20 cellular contexts compared by ENCODE assay signal in the genomic region with DNA sequence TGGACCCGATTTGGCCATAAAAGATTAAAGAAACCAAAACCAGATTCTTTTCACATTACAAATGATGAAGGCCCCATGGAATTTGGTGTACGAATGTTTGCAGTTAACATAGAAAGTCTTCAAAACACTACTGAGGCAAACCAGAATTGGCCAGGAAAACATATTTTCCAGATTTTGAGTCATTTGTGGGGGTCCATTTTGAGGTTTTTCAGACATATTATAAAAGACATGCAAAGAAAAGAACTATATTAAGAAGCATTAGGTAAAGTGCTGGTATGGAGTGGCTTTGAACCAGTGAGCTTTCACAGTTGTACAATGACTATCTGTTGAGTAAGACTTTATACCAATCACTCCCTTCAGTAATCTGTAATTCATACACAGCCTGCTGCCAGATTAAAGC.
"Had no signal": no experiment of that assay in that cellular context is flagged by ENCODE, and none has a peak within 500 bp of the region (broad histone marks: within the 10 kb centered on the region; RNA-seq: fewer than 3 reads in every experiment).

No MANE protein-coding gene starts in this region.

- H3K4me1 Mint-ChIP-seq: activated B cell treated with CpG ODN at 0.5 μM for 24 hours; activated CD4-positive, alpha-beta T cell treated with anti-CD3 and anti-CD28 coated beads, Interleukin-2, amount 10 ng/mL, durations not matched to agents 7 days and 5 days; activated naive CD4-positive, alpha-beta T cell treated with anti-CD3 and anti-CD28 coated beads, Interleukin-2, amount 50 U/mL, for 24 hours; activated T-helper 17 cell treated with anti-CD3 and anti-CD28 coated beads, Interleukin-2, amount 50 U/mL, for 72 hours; endodermal cell; naive thymus-derived CD8-positive, alpha-beta T cell had no signal

- H3K27ac Mint-ChIP-seq: activated B cell treated with CpG ODN at 0.5 μM for 24 hours; activated CD4-positive, alpha-beta T cell treated with anti-CD3 and anti-CD28 coated beads, Interleukin-2, amount 10 ng/mL, durations not matched to agents 7 days and 5 days; activated naive CD4-positive, alpha-beta T cell treated with anti-CD3 and anti-CD28 coated beads, Interleukin-2, amount 50 U/mL, for 24 hours; activated T-helper 17 cell treated with anti-CD3 and anti-CD28 coated beads, Interleukin-2, amount 50 U/mL, for 72 hours; endodermal cell; naive thymus-derived CD8-positive, alpha-beta T cell had no signal

- H3K36me3 ChIP-seq: heart left ventricle, suprapubic skin, upper lobe of left lung had no signal

- ATAC-seq: activated T-helper 17 cell treated with anti-CD3 and anti-CD28 coated beads, Interleukin-2, amount 50 U/mL, for 72 hours; heart left ventricle; mucosa of descending colon; naive thymus-derived CD8-positive, alpha-beta T cell; psoas muscle; sciatic nerve had no signal

- H3K4me1 ChIP-seq: psoas muscle, suprapubic skin, upper lobe of left lung had no signal

- H3K9me3 ChIP-seq: heart left ventricle, mucosa of descending colon, psoas muscle, suprapubic skin, upper lobe of left lung had no signal

- H3K4me3 ChIP-seq: heart left ventricle, mucosa of descending colon, psoas muscle, suprapubic skin, upper lobe of left lung had no signal

- H3K36me3 Mint-ChIP-seq: activated naive CD4-positive, alpha-beta T cell treated with anti-CD3 and anti-CD28 coated beads, Interleukin-2, amount 50 U/mL, for 24 hours; naive thymus-derived CD8-positive, alpha-beta T cell had no signal

- H3K27me3 Mint-ChIP-seq: activated B cell treated with CpG ODN at 0.5 μM for 24 hours; activated CD4-positive, alpha-beta T cell treated with anti-CD3 and anti-CD28 coated beads, Interleukin-2, amount 10 ng/mL, durations not matched to agents 7 days and 5 days had no signal

- DNase-seq: activated B cell treated with CpG ODN at 0.5 μM for 24 hours; activated CD4-positive, alpha-beta T cell treated with anti-CD3 and anti-CD28 coated beads, Interleukin-2, amount 10 ng/mL, durations not matched to agents 7 days and 5 days; activated CD8-positive, alpha-beta memory T cell treated with anti-CD3 and anti-CD28 coated beads for 24 hours; activated T-cell treated with anti-CD3 and anti-CD28 coated beads for 4 hours; amniotic stem cell; endodermal cell; erythroblast; foreskin melanocyte; heart left ventricle; mammary epithelial cell; mucosa of descending colon; naive thymus-derived CD8-positive, alpha-beta T cell; psoas muscle; stimulated activated CD4-positive, alpha-beta T cell treated with anti-CD3 and anti-CD28 coated beads, Interleukin-2, amount 100 ng/mL, for 48 hours; stimulated activated naive CD4-positive, alpha-beta T cell treated with Interleukin-2 at 50 U/mL for 16 hours; upper lobe of left lung had no signal

- H3K9me3 Mint-ChIP-seq: activated B cell treated with CpG ODN at 0.5 μM for 24 hours; activated CD4-positive, alpha-beta T cell treated with anti-CD3 and anti-CD28 coated beads, Interleukin-2, amount 10 ng/mL, durations not matched to agents 7 days and 5 days; activated naive CD4-positive, alpha-beta T cell treated with anti-CD3 and anti-CD28 coated beads, Interleukin-2, amount 50 U/mL, for 24 hours; activated T-helper 17 cell treated with anti-CD3 and anti-CD28 coated beads, Interleukin-2, amount 50 U/mL, for 72 hours; endodermal cell; naive thymus-derived CD8-positive, alpha-beta T cell had no signal

- H3K4me3 Mint-ChIP-seq: activated B cell treated with CpG ODN at 0.5 μM for 24 hours; activated CD4-positive, alpha-beta T cell treated with anti-CD3 and anti-CD28 coated beads, Interleukin-2, amount 10 ng/mL, durations not matched to agents 7 days and 5 days; activated naive CD4-positive, alpha-beta T cell treated with anti-CD3 and anti-CD28 coated beads, Interleukin-2, amount 50 U/mL, for 24 hours; activated T-helper 17 cell treated with anti-CD3 and anti-CD28 coated beads, Interleukin-2, amount 50 U/mL, for 72 hours; endodermal cell; naive thymus-derived CD8-positive, alpha-beta T cell had no signal

- H3K27me3 ChIP-seq: heart left ventricle, suprapubic skin, upper lobe of left lung had no signal

- H3K27ac ChIP-seq: psoas muscle, suprapubic skin, upper lobe of left lung had no signal
